Comparison of ENCODE assay signal across 25 cellular contexts in genomic region chrX:46016296-46016695, GRCh38.
DNase-seq lines count a peak whose midpoint lies in the region; ATAC-seq, FAIRE-seq and TF ChIP-seq lines count a peak whose summit lies in the region.
"Had no signal": no experiment of that assay in that cellular context is flagged by ENCODE, and none has a peak within 500 bp of the region (broad histone marks: within the 10 kb centered on the region; RNA-seq: fewer than 3 reads in every experiment).

No MANE protein-coding gene starts in this region.

- H3K27ac ChIP-seq in SK-N-SH (ENCODE audit: low read depth in 2 of 2, low read length in 1 of 2) (no peak overlapping the region), astrocyte (ENCODE audit: low read depth, low read length) (no peak overlapping the region), heart left ventricle (no peak overlapping the region)
- H3K27ac ChIP-seq: 22Rv1; A549; BLaER1 treated with 17β-estradiol and CSF1 and Interleukin-3, amounts not matched to agents 10 nM and 100 nM; C4-2B had no signal

- H3K4me1 Mint-ChIP-seq in astrocyte (ENCODE audit: low read depth, unreplicated experiment), result no peaks in the 10 kb centered on the region
- H3K4me1 Mint-ChIP-seq in activated naive CD4-positive, alpha-beta T cell treated with anti-CD3 and anti-CD28 coated beads, Interleukin-2, amount 10 ng/mL, durations not matched to agents 7 days and 5 days, result no peaks in the 10 kb centered on the region
- H3K4me1 Mint-ChIP-seq: B cell had no signal

- H3K4me3 ChIP-seq in SK-N-SH (ENCODE audit: low read depth in 2 of 2, low read length in 1 of 2) (no peak overlapping the region), astrocyte (ENCODE audit: insufficient read depth, low read depth, low read length) (no peak overlapping the region), heart left ventricle (no peak overlapping the region)
- H3K4me3 ChIP-seq: A549; BLaER1 treated with 17β-estradiol and CSF1 and Interleukin-3, amounts not matched to agents 10 nM and 100 nM; GM12878 had no signal

- FAIRE-seq in astrocyte (lab: Jason Lieb, UNC), result peak; percentile 49
- FAIRE-seq: GM12878, GM12892, GM18507 had no signal

- TF ChIP-seq RAD21 in SK-N-SH (IDR thresholded peaks at IDR 0.05; ENCODE audit: low read length), result no peak

- no peaks in the 10 kb centered on the region for H3K9me3 ChIP-seq in SK-N-SH
- no peaks in the 10 kb centered on the region for H3K9me3 ChIP-seq in astrocyte (ENCODE audit: insufficient read depth, low read depth, low read length)
- no peaks in the 10 kb centered on the region for H3K9me3 ChIP-seq in heart left ventricle
- H3K9me3 ChIP-seq: A549; BLaER1 treated with 17β-estradiol and CSF1 and Interleukin-3, amounts not matched to agents 10 nM and 100 nM; Caco-2 had no signal

- H2AFZ ChIP-seq in SK-N-SH (ENCODE audit: low read depth), result 0 out of 2 replicates have a peak overlapping the region, but pooled peaks have one; percentile 9
- no peak overlapping the region for H2AFZ ChIP-seq in astrocyte (ENCODE audit: low read depth, low read length)

- TF ChIP-seq POLR2A in heart left ventricle (IDR thresholded peaks at IDR 0.05), result no peak

- H3K27me3 ChIP-seq in SK-N-SH (ENCODE audit: insufficient read depth) (peaks cover 35% of the 10 kb centered on the region; the same call in 1 of the 2 replicates), astrocyte (ENCODE audit: insufficient read depth, low read length) (no peaks in the 10 kb centered on the region), heart left ventricle (peaks cover 0 to 52% (median 0%) of the 10 kb centered on the region in 9 donors)
- H3K27me3 ChIP-seq: BLaER1 treated with 17β-estradiol and CSF1 and Interleukin-3, amounts not matched to agents 10 nM and 100 nM had no signal

- DNase-seq in SK-N-SH (no peak), astrocyte (ENCODE audit: low read depth) (no peak), heart left ventricle (no peak)
- DNase-seq in activated naive CD4-positive, alpha-beta T cell treated with anti-CD3 and anti-CD28 coated beads, Interleukin-2, amount 10 ng/mL, durations not matched to agents 7 days and 5 days, result no peak
- DNase-seq: AML-193; Caco-2; Calu3; CD4-positive, alpha-beta T cell; CD8-positive, alpha-beta T cell; DMS 273 treated with DMSO at 0.1 percent for 48 hours; DMS153; DMS53; DMS79; DND-41; EL; GDM1 had no signal

- no peak overlapping the region for H3K27ac Mint-ChIP-seq in astrocyte (ENCODE audit: unreplicated experiment)
- H3K27ac Mint-ChIP-seq in activated naive CD4-positive, alpha-beta T cell treated with anti-CD3 and anti-CD28 coated beads, Interleukin-2, amount 10 ng/mL, durations not matched to agents 7 days and 5 days, result no peak overlapping the region
- H3K27ac Mint-ChIP-seq: B cell; CD4-positive, alpha-beta T cell; CD8-positive, alpha-beta T cell had no signal

- no peaks in the 10 kb centered on the region for H3K36me3 Mint-ChIP-seq in astrocyte (ENCODE audit: low read depth, unreplicated experiment)
- no peaks in the 10 kb centered on the region for H3K36me3 Mint-ChIP-seq in activated naive CD4-positive, alpha-beta T cell treated with anti-CD3 and anti-CD28 coated beads, Interleukin-2, amount 10 ng/mL, durations not matched to agents 7 days and 5 days
- H3K36me3 Mint-ChIP-seq: CD8-positive, alpha-beta T cell had no signal

- no peaks in the 10 kb centered on the region for H3K27me3 Mint-ChIP-seq in astrocyte (ENCODE audit: low read depth, unreplicated experiment)
- no peaks in the 10 kb centered on the region for H3K27me3 Mint-ChIP-seq in activated naive CD4-positive, alpha-beta T cell treated with anti-CD3 and anti-CD28 coated beads, Interleukin-2, amount 10 ng/mL, durations not matched to agents 7 days and 5 days
- H3K27me3 Mint-ChIP-seq: B cell; CD4-positive, alpha-beta T cell had no signal

- CTCF ChIA-PET in SK-N-SH (lab: Yijun Ruan, JAX), result no interaction called here
- CTCF ChIA-PET in activated naive CD4-positive, alpha-beta T cell treated with anti-CD3 and anti-CD28 coated beads, Interleukin-2, amount 10 ng/mL, durations not matched to agents 7 days and 5 days (lab: Charles Lee), result no interaction called here

- H4K20me1 ChIP-seq in SK-N-SH (ENCODE audit: insufficient read depth) (no peaks in the 10 kb centered on the region), astrocyte (ENCODE audit: insufficient read depth, low read length) (no peaks in the 10 kb centered on the region)
- H4K20me1 ChIP-seq: BLaER1 treated with 17β-estradiol and CSF1 and Interleukin-3, amounts not matched to agents 10 nM and 100 nM had no signal

- H3K36me3 ChIP-seq in SK-N-SH (replicated peaks in 1 of 2; ENCODE audit: control insufficient read depth in 1 of 2, insufficient read depth in 2 of 2, low read length in 1 of 2) (no peaks in the 10 kb centered on the region), astrocyte (ENCODE audit: insufficient read depth, low read length) (no peaks in the 10 kb centered on the region), heart left ventricle (no peaks in the 10 kb centered on the region)
- H3K36me3 ChIP-seq: BLaER1 treated with 17β-estradiol and CSF1 and Interleukin-3, amounts not matched to agents 10 nM and 100 nM had no signal

- intact Hi-C loops in heart left ventricle (cut with DNase I), result no loop called here

- POLR2A ChIA-PET in SK-N-SH (lab: Yijun Ruan, JAX), result no interaction called here

- H3K9ac ChIP-seq in SK-N-SH (no peak overlapping the region), astrocyte (ENCODE audit: low read length) (no peak overlapping the region)
- H3K9ac ChIP-seq: BLaER1 treated with 17β-estradiol and CSF1 and Interleukin-3, amounts not matched to agents 10 nM and 100 nM had no signal

- no peaks in the 10 kb centered on the region; the same call in 1 of the 2 replicates for H3K9me2 ChIP-seq in SK-N-SH

- no peaks in the 10 kb centered on the region for H3K9me3 Mint-ChIP-seq in astrocyte (ENCODE audit: unreplicated experiment)
- H3K9me3 Mint-ChIP-seq in activated naive CD4-positive, alpha-beta T cell treated with anti-CD3 and anti-CD28 coated beads, Interleukin-2, amount 10 ng/mL, durations not matched to agents 7 days and 5 days, result no peaks in the 10 kb centered on the region
- H3K9me3 Mint-ChIP-seq: CD4-positive, alpha-beta T cell; CD8-positive, alpha-beta T cell had no signal

- no peak for ATAC-seq in SK-N-SH treated with all-trans-retinoic acid at 6 μM for 48 hours
- ATAC-seq in heart left ventricle, result no peak
- ATAC-seq: A549; CD8-positive, alpha-beta T cell; GM12878 had no signal

- TF ChIP-seq EP300 in SK-N-SH (IDR thresholded peaks at IDR 0.05; ENCODE audit: borderline replicate concordance in 1 of 2, low read depth in 1 of 2, low read length in 1 of 2), result no peak

- 6% methylated on average over 14 of the region's 18 CpGs for WGBS in SK-N-SH (ENCODE audit: low lambda C conversion rate)
- 72 to 89% (median 80%) methylated on average over 18 of the region's 18 CpGs for WGBS in heart left ventricle, 4 donors

- H3K4me2 ChIP-seq in SK-N-SH (no peak overlapping the region), astrocyte (ENCODE audit: low read length) (no peak overlapping the region)
- H3K4me2 ChIP-seq: A549; BLaER1 treated with 17β-estradiol and CSF1 and Interleukin-3, amounts not matched to agents 10 nM and 100 nM had no signal

- H3K4me1 ChIP-seq in SK-N-SH (ENCODE audit: control insufficient read depth in 1 of 2, insufficient read depth in 2 of 2, low read depth in 1 of 2, low read length in 1 of 2) (no peaks in the 10 kb centered on the region), astrocyte (ENCODE audit: insufficient read depth, low read length) (no peaks in the 10 kb centered on the region), heart left ventricle (no peaks in the 10 kb centered on the region)
- H3K4me1 ChIP-seq: A549; BLaER1 treated with 17β-estradiol and CSF1 and Interleukin-3, amounts not matched to agents 10 nM and 100 nM; Caco-2 had no signal

- H3F3A ChIP-seq in SK-N-SH (replicated peaks; ENCODE audit: insufficient read depth), result no peaks in the 10 kb centered on the region

- H3K4me3 Mint-ChIP-seq in astrocyte (ENCODE audit: unreplicated experiment), result no peak overlapping the region
- H3K4me3 Mint-ChIP-seq in activated naive CD4-positive, alpha-beta T cell treated with anti-CD3 and anti-CD28 coated beads, Interleukin-2, amount 10 ng/mL, durations not matched to agents 7 days and 5 days, result no peak overlapping the region
- H3K4me3 Mint-ChIP-seq: B cell; CD4-positive, alpha-beta T cell; CD8-positive, alpha-beta T cell had no signal

- H3K79me2 ChIP-seq in SK-N-SH (ENCODE audit: insufficient read depth) (no peaks in the 10 kb centered on the region), astrocyte (ENCODE audit: insufficient read depth, low read length) (no peaks in the 10 kb centered on the region)

- TF ChIP-seq CTCF in SK-N-SH (IDR thresholded peaks at IDR 0.05) (no peak), astrocyte (IDR thresholded peaks at IDR 0.05; ENCODE audit: insufficient read depth, low read depth, low read length) (no peak), heart left ventricle (IDR thresholded peaks at IDR 0.05) (no peak)

TF ChIP-seq in SK-N-SH, 30 proteins besides CTCF, POLR2A, EP300 and RAD21 (continues in another document):
- no peak for TF ChIP-seq FOXM1 (IDR thresholded peaks at IDR 0.05; ENCODE audit: low read depth)

TF ChIP-seq in SK-N-SH treated with all-trans-retinoic acid at 6 μM for 48 hours, 23 proteins besides CTCF, POLR2A, EP300 and RAD21:
- TF ChIP-seq ISL1 (CRISPR knock-in tag; IDR thresholded peaks at IDR 0.05) (no peak), ZNF565 (CRISPR knock-in tag; conservative IDR thresholded peaks at IDR 0.05; ENCODE audit: low read depth) (no peak), ZC3H10 (CRISPR knock-in tag; IDR thresholded peaks at IDR 0.05) (no peak), ARNTL (CRISPR knock-in tag; IDR thresholded peaks at IDR 0.05; ENCODE audit: borderline replicate concordance, low read depth) (no peak), BACH2 (CRISPR knock-in tag; IDR thresholded peaks at IDR 0.05; ENCODE audit: borderline replicate concordance) (no peak), ZNF70 (CRISPR knock-in tag; IDR thresholded peaks at IDR 0.05) (no peak), TCF4 (CRISPR knock-in tag; IDR thresholded peaks at IDR 0.05; ENCODE audit: borderline replicate concordance) (no peak), PATZ1 (CRISPR knock-in tag; IDR thresholded peaks at IDR 0.05; ENCODE audit: borderline replicate concordance) (no peak)
